2 cellular contexts compared by ENCODE assay signal in the genomic region with DNA sequence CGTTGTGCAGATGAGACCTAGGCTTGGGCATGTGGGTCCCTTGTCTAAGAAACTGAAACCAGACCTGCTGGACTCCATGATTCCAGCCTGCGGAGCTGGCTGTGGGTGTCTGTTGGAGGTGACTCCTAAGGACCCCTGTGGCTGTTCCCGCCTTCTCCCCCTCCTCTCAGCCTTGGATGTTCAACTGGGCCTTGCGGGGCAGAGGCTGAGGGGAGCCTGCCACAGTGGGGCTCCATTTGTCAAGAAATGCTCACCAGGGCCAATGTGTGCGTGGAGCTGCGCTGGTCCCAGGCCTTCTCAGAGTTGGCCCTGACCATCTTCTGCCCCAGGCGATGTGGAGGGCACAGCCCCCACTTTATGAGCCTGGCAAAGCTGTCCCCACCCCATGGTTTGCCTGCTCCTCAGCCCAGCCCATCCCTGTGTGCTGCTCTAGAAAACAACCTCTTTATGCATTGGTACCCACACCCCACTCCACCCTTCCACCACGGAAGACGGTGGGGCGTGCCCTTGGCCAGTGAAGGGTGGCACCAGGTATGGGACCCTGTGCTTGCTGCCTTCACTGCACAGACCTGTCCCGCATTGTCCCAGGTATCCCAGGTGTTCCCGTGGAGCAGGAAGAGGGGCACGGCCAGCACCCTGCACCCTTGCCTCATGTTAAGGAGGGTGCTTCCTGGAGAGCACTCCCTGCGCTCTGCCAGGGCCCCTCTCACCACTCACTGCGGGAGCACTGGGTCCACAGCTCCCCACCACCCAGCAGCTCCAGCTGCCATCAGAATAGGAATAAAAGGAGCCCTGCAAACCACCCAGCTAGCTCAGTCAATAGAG.
TF ChIP-seq lines count a peak whose summit lies in the region.

No MANE protein-coding gene starts in this region.

TF ChIP-seq in SK-N-SH, 30 proteins besides CTCF, POLR2A, EP300 and RAD21 (continued from another document):
- no peak for TF ChIP-seq FOXM1 (IDR thresholded peaks at IDR 0.05; ENCODE audit: low read depth)
- TF ChIP-seq FOSL2 (IDR thresholded peaks at IDR 0.05; ENCODE audit: borderline replicate concordance, low read depth), result no peak
- TF ChIP-seq, protein P1, sequence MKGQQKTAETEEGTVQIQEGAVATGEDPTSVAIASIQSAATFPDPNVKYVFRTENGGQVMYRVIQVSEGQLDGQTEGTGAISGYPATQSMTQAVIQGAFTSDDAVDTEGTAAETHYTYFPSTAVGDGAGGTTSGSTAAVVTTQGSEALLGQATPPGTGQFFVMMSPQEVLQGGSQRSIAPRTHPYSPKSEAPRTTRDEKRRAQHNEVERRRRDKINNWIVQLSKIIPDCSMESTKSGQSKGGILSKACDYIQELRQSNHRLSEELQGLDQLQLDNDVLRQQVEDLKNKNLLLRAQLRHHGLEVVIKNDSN (IDR thresholded peaks at IDR 0.05; ENCODE audit: borderline replicate concordance, low read depth), result no peak
- TF ChIP-seq NFIC (IDR thresholded peaks at IDR 0.05; ENCODE audit: borderline replicate concordance), result no peak
- no peak for TF ChIP-seq RXRA (IDR thresholded peaks at IDR 0.05; ENCODE audit: borderline replicate concordance, low read depth)
- no peak for TF ChIP-seq GATA2 (CRISPR knock-in tag; IDR thresholded peaks at IDR 0.05)
- no peak for TF ChIP-seq NRF1 (IDR thresholded peaks at IDR 0.05; ENCODE audit: low read depth, low read length)
- TF ChIP-seq ELF1 (IDR thresholded peaks at IDR 0.05), result no peak
- TF ChIP-seq, protein P2, sequence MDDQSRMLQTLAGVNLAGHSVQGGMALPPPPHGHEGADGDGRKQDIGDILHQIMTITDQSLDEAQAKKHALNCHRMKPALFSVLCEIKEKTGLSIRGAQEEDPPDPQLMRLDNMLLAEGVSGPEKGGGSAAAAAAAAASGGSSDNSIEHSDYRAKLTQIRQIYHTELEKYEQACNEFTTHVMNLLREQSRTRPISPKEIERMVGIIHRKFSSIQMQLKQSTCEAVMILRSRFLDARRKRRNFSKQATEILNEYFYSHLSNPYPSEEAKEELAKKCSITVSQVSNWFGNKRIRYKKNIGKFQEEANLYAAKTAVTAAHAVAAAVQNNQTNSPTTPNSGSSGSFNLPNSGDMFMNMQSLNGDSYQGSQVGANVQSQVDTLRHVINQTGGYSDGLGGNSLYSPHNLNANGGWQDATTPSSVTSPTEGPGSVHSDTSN (IDR thresholded peaks at IDR 0.05), result no peak
- TF ChIP-seq FOXJ3 (CRISPR knock-in tag; IDR thresholded peaks at IDR 0.05), result no peak
- no peak for TF ChIP-seq RCOR1 (IDR thresholded peaks at IDR 0.05; ENCODE audit: low read length)
- no peak for TF ChIP-seq TCF12 (IDR thresholded peaks at IDR 0.05)
- TF ChIP-seq, protein P3, sequence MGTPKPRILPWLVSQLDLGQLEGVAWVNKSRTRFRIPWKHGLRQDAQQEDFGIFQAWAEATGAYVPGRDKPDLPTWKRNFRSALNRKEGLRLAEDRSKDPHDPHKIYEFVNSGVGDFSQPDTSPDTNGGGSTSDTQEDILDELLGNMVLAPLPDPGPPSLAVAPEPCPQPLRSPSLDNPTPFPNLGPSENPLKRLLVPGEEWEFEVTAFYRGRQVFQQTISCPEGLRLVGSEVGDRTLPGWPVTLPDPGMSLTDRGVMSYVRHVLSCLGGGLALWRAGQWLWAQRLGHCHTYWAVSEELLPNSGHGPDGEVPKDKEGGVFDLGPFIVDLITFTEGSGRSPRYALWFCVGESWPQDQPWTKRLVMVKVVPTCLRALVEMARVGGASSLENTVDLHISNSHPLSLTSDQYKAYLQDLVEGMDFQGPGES (IDR thresholded peaks at IDR 0.05; ENCODE audit: low read depth, low read length), result no peak
- TF ChIP-seq TEAD4 (IDR thresholded peaks at IDR 0.05; ENCODE audit: borderline replicate concordance, insufficient read depth), result no peak

TF ChIP-seq in SK-N-SH treated with all-trans-retinoic acid at 6 μM for 48 hours, 23 proteins besides CTCF, POLR2A, EP300 and RAD21 (continued from another document):
- TF ChIP-seq, protein P4, sequence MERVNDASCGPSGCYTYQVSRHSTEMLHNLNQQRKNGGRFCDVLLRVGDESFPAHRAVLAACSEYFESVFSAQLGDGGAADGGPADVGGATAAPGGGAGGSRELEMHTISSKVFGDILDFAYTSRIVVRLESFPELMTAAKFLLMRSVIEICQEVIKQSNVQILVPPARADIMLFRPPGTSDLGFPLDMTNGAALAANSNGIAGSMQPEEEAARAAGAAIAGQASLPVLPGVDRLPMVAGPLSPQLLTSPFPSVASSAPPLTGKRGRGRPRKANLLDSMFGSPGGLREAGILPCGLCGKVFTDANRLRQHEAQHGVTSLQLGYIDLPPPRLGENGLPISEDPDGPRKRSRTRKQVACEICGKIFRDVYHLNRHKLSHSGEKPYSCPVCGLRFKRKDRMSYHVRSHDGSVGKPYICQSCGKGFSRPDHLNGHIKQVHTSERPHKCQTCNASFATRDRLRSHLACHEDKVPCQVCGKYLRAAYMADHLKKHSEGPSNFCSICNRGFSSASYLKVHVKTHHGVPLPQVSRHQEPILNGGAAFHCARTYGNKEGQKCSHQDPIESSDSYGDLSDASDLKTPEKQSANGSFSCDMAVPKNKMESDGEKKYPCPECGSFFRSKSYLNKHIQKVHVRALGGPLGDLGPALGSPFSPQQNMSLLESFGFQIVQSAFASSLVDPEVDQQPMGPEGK (CRISPR knock-in tag; IDR thresholded peaks at IDR 0.05; ENCODE audit: borderline replicate concordance), result no peak
- TF ChIP-seq ESRRG (CRISPR knock-in tag; IDR thresholded peaks at IDR 0.05) (no peak), ZNF565 (CRISPR knock-in tag; conservative IDR thresholded peaks at IDR 0.05; ENCODE audit: low read depth) (no peak), ARNTL (CRISPR knock-in tag; IDR thresholded peaks at IDR 0.05; ENCODE audit: borderline replicate concordance, low read depth) (no peak), ZFP30 (CRISPR knock-in tag; IDR thresholded peaks at IDR 0.05) (no peak)
